In genomic region chr20:22430154-22430745, GRCh38 we compare ENCODE assay signal across 1 cellular context.
A peak's percentile ranks its signal among the peaks of the same experiment; 100 is the strongest.
TF ChIP-seq lines count a peak whose summit lies in the region.

No MANE protein-coding gene starts in this region.

TF ChIP-seq in HepG2, 621 proteins besides CTCF, POLR2A, EP300 and RAD21 (continued from another document and continues in another):
- TF ChIP-seq DMTF1 (CRISPR knock-in tag; IDR thresholded peaks at IDR 0.05) (no peak), NR2F6 (IDR thresholded peaks at IDR 0.05) (peak; percentile 29; the same call in 1 of the 2 replicates), NR2F6 (CRISPR knock-in tag; IDR thresholded peaks at IDR 0.05) (0 out of 2 replicates have a peak, but pooled peaks have one; percentile 36), ZNF512B (CRISPR knock-in tag; IDR thresholded peaks at IDR 0.05; ENCODE audit: borderline replicate concordance) (no peak), IRF1 (CRISPR knock-in tag; IDR thresholded peaks at IDR 0.05; ENCODE audit: low read depth) (no peak), ZNF629 (CRISPR knock-in tag; conservative IDR thresholded peaks at IDR 0.05) (no peak), ZNF530 (CRISPR knock-in tag; IDR thresholded peaks at IDR 0.05; ENCODE audit: low read depth) (0 out of 2 replicates have a peak, but pooled peaks have one; percentile 21), RFX3 (CRISPR knock-in tag; IDR thresholded peaks at IDR 0.05) (no peak), ESRRA (CRISPR knock-in tag; IDR thresholded peaks at IDR 0.05; ENCODE audit: low read depth) (no peak), TBX2 (CRISPR knock-in tag; IDR thresholded peaks at IDR 0.05; ENCODE audit: borderline replicate concordance) (no peak), ZNF138 (CRISPR knock-in tag; IDR thresholded peaks at IDR 0.05; ENCODE audit: low read depth) (no peak; the same call in 1 of the 2 replicates), ZSCAN31 (CRISPR knock-in tag; IDR thresholded peaks at IDR 0.05; ENCODE audit: low read depth) (no peak), ZNF431 (CRISPR knock-in tag; IDR thresholded peaks at IDR 0.05; ENCODE audit: borderline replicate concordance, low read depth) (no peak), ISX (CRISPR knock-in tag; conservative IDR thresholded peaks at IDR 0.05) (no peak), CEBPB (IDR thresholded peaks at IDR 0.05; ENCODE audit: borderline replicate concordance, low read depth, low read length) (no peak; the same call in 1 of the 2 replicates), ZFP41 (CRISPR knock-in tag; IDR thresholded peaks at IDR 0.05; ENCODE audit: borderline replicate concordance) (no peak), RARA (CRISPR knock-in tag; IDR thresholded peaks at IDR 0.05) (peak; percentile 50; the same call in 1 of the 2 replicates), AKNA (CRISPR knock-in tag; IDR thresholded peaks at IDR 0.05; ENCODE audit: borderline replicate concordance) (no peak), JUND (CRISPR knock-in tag; IDR thresholded peaks at IDR 0.05) (no peak), TEF (CRISPR knock-in tag; IDR thresholded peaks at IDR 0.05) (no peak), NCOA5 (CRISPR knock-in tag; IDR thresholded peaks at IDR 0.05) (no peak), ERF (CRISPR knock-in tag; IDR thresholded peaks at IDR 0.05) (no peak), ARNT2 (CRISPR knock-in tag; IDR thresholded peaks at IDR 0.05; ENCODE audit: low read depth) (no peak), RBFOX2 (IDR thresholded peaks at IDR 0.05; ENCODE audit: low read depth, low read length) (peak; percentile 55; the same call in 1 of the 2 replicates), CERS6 (CRISPR knock-in tag; IDR thresholded peaks at IDR 0.05) (no peak), ZNF574 (CRISPR knock-in tag; IDR thresholded peaks at IDR 0.05) (no peak), ZXDC (CRISPR knock-in tag; IDR thresholded peaks at IDR 0.05) (no peak), ZBTB14 (CRISPR knock-in tag; IDR thresholded peaks at IDR 0.05) (no peak), CREBL2 (CRISPR knock-in tag; IDR thresholded peaks at IDR 0.05; ENCODE audit: borderline replicate concordance) (no peak), SOX5 (CRISPR knock-in tag; IDR thresholded peaks at IDR 0.05; ENCODE audit: borderline replicate concordance) (peak; percentile 92; the same call in 1 of the 2 replicates), NCOR1 (IDR thresholded peaks at IDR 0.05; ENCODE audit: borderline replicate concordance, low read length) (no peak), ZNF451 (CRISPR knock-in tag; IDR thresholded peaks at IDR 0.05) (no peak), SMYD3 (CRISPR knock-in tag; IDR thresholded peaks at IDR 0.05) (no peak), TCF12 (IDR thresholded peaks at IDR 0.05) (no peak), TCF12 (CRISPR knock-in tag; IDR thresholded peaks at IDR 0.05) (no peak), RORA (CRISPR knock-in tag; IDR thresholded peaks at IDR 0.05) (no peak), MAFF (IDR thresholded peaks at IDR 0.05; ENCODE audit: low read depth, low read length) (no peak), ZSCAN29 (CRISPR knock-in tag; conservative IDR thresholded peaks at IDR 0.05) (no peak), THRA (CRISPR knock-in tag; IDR thresholded peaks at IDR 0.05; ENCODE audit: borderline replicate concordance) (no peak)
